ENCODE assay signal across 22 cellular contexts in the genomic region with DNA sequence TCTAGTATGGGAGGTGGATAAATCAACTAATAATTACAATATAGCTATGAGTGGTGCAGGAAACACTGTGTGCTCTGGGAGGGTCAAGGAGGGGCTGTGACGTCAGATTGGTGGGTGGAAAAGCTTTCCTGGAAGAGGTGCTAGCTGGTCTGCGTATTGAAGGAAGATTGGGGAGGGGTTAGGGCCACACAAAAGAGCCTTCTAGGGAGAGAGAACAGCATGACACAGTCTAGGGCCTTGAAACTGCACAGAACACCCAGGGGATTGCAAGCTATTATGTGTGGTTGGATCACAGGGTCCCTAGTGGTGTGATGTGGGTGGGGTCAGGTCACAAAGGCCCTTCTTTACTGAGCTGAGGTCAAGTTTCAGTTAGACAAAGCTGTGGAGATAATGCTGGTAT.
"Had no signal": no experiment of that assay in that cellular context is flagged by ENCODE, and none has a peak within 500 bp of the region (broad histone marks: within the 10 kb centered on the region; RNA-seq: fewer than 3 reads in every experiment).

No MANE protein-coding gene starts in this region.

- H3K27ac Mint-ChIP-seq: activated CD4-positive, alpha-beta T cell treated with anti-CD3 and anti-CD28 coated beads, Interleukin-2, amount 10 ng/mL, durations not matched to agents 24 days and 14 days; activated CD8-positive, alpha-beta T cell treated with anti-CD3 and anti-CD28 coated beads for 36 hours; activated naive CD8-positive, alpha-beta T cell treated with anti-CD3 and anti-CD28 coated beads, Interleukin-2, amount 10 ng/mL, durations not matched to agents 7 days and 5 days; activated T-helper 17 cell treated with anti-CD3 and anti-CD28 coated beads, Interleukin-2, amount 50 U/mL, for 72 hours; dendritic cell treated with granulocyte-macrophage colony-stimulating factor and Interleukin-4, amounts not matched to agents 40 ng/mL and 50 ng/mL, for 4 days; nephron; stimulated activated naive CD8-positive, alpha-beta T cell treated with anti-CD3 and anti-CD28 coated beads, Interleukin-15, Interleukin-2, amounts not matched to agents 100 ng/mL and 50 ng/mL, for 24 hours had no signal

- H3K4me1 ChIP-seq: esophagus muscularis mucosa, tibial nerve, vagina had no signal

- H3K4me1 Mint-ChIP-seq: activated CD4-positive, alpha-beta T cell treated with anti-CD3 and anti-CD28 coated beads, Interleukin-2, amount 10 ng/mL, durations not matched to agents 24 days and 14 days; activated naive CD8-positive, alpha-beta T cell treated with anti-CD3 and anti-CD28 coated beads, Interleukin-2, amount 10 ng/mL, durations not matched to agents 7 days and 5 days; activated T-helper 17 cell treated with anti-CD3 and anti-CD28 coated beads, Interleukin-2, amount 50 U/mL, for 72 hours had no signal

- ATAC-seq: activated CD8-positive, alpha-beta T cell treated with anti-CD3 and anti-CD28 coated beads for 36 hours; activated T-helper 17 cell treated with anti-CD3 and anti-CD28 coated beads, Interleukin-2, amount 50 U/mL, for 72 hours; left cardiac atrium had no signal

- H3K9me3 ChIP-seq: vagina had no signal

- H3K4me3 ChIP-seq: cardiac muscle cell, esophagus muscularis mucosa, lung, tibial nerve, vagina had no signal

- H3K4me3 Mint-ChIP-seq: activated CD4-positive, alpha-beta T cell treated with anti-CD3 and anti-CD28 coated beads, Interleukin-2, amount 10 ng/mL, durations not matched to agents 24 days and 14 days; activated CD8-positive, alpha-beta T cell treated with anti-CD3 and anti-CD28 coated beads for 36 hours; activated naive CD8-positive, alpha-beta T cell treated with anti-CD3 and anti-CD28 coated beads, Interleukin-2, amount 10 ng/mL, durations not matched to agents 7 days and 5 days; activated T-helper 17 cell treated with anti-CD3 and anti-CD28 coated beads, Interleukin-2, amount 50 U/mL, for 72 hours; dendritic cell treated with granulocyte-macrophage colony-stimulating factor and Interleukin-4, amounts not matched to agents 40 ng/mL and 50 ng/mL, for 4 days; nephron; stimulated activated naive CD8-positive, alpha-beta T cell treated with anti-CD3 and anti-CD28 coated beads, Interleukin-15, Interleukin-2, amounts not matched to agents 100 ng/mL and 50 ng/mL, for 24 hours had no signal

- H3K36me3 Mint-ChIP-seq: activated naive CD8-positive, alpha-beta T cell treated with anti-CD3 and anti-CD28 coated beads, Interleukin-2, amount 10 ng/mL, durations not matched to agents 7 days and 5 days had no signal

- H3K36me3 ChIP-seq: cardiac muscle cell, esophagus muscularis mucosa, tibial nerve, vagina had no signal

- H3K27ac ChIP-seq: cardiac muscle cell, esophagus muscularis mucosa, tibial nerve, vagina had no signal

- H3K27me3 ChIP-seq: cardiac muscle cell, esophagus muscularis mucosa, tibial nerve, vagina had no signal

- DNase-seq: activated CD4-positive, alpha-beta T cell treated with anti-CD3 and anti-CD28 coated beads, Interleukin-2, amount 10 ng/mL, durations not matched to agents 24 days and 14 days; activated CD8-positive, alpha-beta T cell treated with anti-CD3 and anti-CD28 coated beads for 36 hours; activated naive CD4-positive, alpha-beta T cell; activated naive CD8-positive, alpha-beta T cell treated with anti-CD3 and anti-CD28 coated beads, Interleukin-2, amount 10 ng/mL, durations not matched to agents 7 days and 5 days; activated T-cell treated with anti-CD3 and anti-CD28 coated beads, Interleukin-2, amount 50 U/mL, for 1 hour; amygdala; effector CD8-positive, alpha-beta T cell; left cardiac atrium; midbrain; retina; stimulated activated CD4-positive, alpha-beta T cell treated with anti-CD3 and anti-CD28 coated beads, Interleukin-12 subunit alpha, Interleukin-12 subunit beta, amount 100 ng/mL, for 4 hours; stimulated activated CD4-positive, alpha-beta T cell treated with anti-CD3 and anti-CD28 coated beads, Interleukin-1b, Interleukin-23, amount 100 ng/mL, for 48 hours had no signal

- H3K9me3 Mint-ChIP-seq: activated CD4-positive, alpha-beta T cell treated with anti-CD3 and anti-CD28 coated beads, Interleukin-2, amount 10 ng/mL, durations not matched to agents 24 days and 14 days; activated naive CD8-positive, alpha-beta T cell treated with anti-CD3 and anti-CD28 coated beads, Interleukin-2, amount 10 ng/mL, durations not matched to agents 7 days and 5 days; dendritic cell treated with granulocyte-macrophage colony-stimulating factor and Interleukin-4, amounts not matched to agents 40 ng/mL and 50 ng/mL, for 4 days; nephron had no signal

- FAIRE-seq: endothelial cell of umbilical vein had no signal
